In genomic region chr14:67513631-67514108, GRCh38 we compare ENCODE assay signal across 7 cellular contexts. TPM values are rescaled to one million over a fixed set of nuclear protein-coding genes. Genes with fewer than 3 reads are reported as not detected.
DNase-seq lines count a peak whose midpoint lies in the region; ATAC-seq, FAIRE-seq and TF ChIP-seq lines count a peak whose summit lies in the region.

No MANE protein-coding gene starts in this region.

- peaks cover 29% of the 10 kb centered on the region for H3K27me3 Mint-ChIP-seq in GM23338 (ENCODE audit: insufficient read depth, low read depth, poor library complexity)

- WGBS in gastroesophageal sphincter (ENCODE audit: low coverage in 1 of 2), 2 donors, result no CpG with 5 or more reads among the region's 1 CpG
- 65 to 79% (median 73%) methylated on average over 1 of the region's 1 CpG for WGBS in small intestine, 3 donors

- no peak for TF ChIP-seq POLR2A in gastroesophageal sphincter (IDR thresholded peaks at IDR 0.05)

- H3K36me3 Mint-ChIP-seq in GM23338 (ENCODE audit: low read depth), result no peaks in the 10 kb centered on the region

- no peak for FAIRE-seq in small intestine (lab: Jason Lieb, UNC)

- peak overlapping the region; percentile 79 for H3K4me3 Mint-ChIP-seq in GM23338

- H3K9me3 Mint-ChIP-seq in GM23338, result no peaks in the 10 kb centered on the region

- H3K27me3 ChIP-seq in GM23338 (ENCODE audit: insufficient read depth) (peaks cover 53% of the 10 kb centered on the region), PC-3 (ENCODE audit: low read length) (peaks cover 7% of the 10 kb centered on the region; the same call in 1 of the 2 replicates), gastroesophageal sphincter (no peaks in the 10 kb centered on the region), small intestine (ENCODE audit: control insufficient read depth in 2 of 2, insufficient read depth in 2 of 2, low read length in 2 of 2) (no peaks in the 10 kb centered on the region)

- intact Hi-C loops in PC-3 (cut with micrococcal nuclease), result loop anchor here (5.0 kb wide), 1 partner anchor 86 kb away; no protein-coding TSS in a partner anchor

- no TSS peak for BruUV-seq in PC-3 (replicated peaks; lab: Mats Ljungman, UMichigan)

- no peak overlapping the region for H3K9ac ChIP-seq in PC-3 (ENCODE audit: low read length)

- H3K27ac ChIP-seq in GM23338 (ENCODE audit: low read depth) (no peak overlapping the region), PC-3 (ENCODE audit: low read length) (no peak overlapping the region), gastroesophageal sphincter (peak overlapping the region in 3 of 4 donors; percentile 70 to 83 (median 76)), small intestine (ENCODE audit: low read depth in 1 of 2, low read length in 1 of 2) (peak overlapping the region; percentile 45 to 71)

- H3K4me3 ChIP-seq in GM23338, result peak overlapping the region; percentile 83; the same call in 1 of the 2 replicates
- no peak overlapping the region for H3K4me3 ChIP-seq in PC-3 (ENCODE audit: low read length)
- peak overlapping the region in 1 of 2 donors; percentile 97 for H3K4me3 ChIP-seq in gastroesophageal sphincter
- H3K4me3 ChIP-seq in small intestine (ENCODE audit: low read depth in 1 of 2, low read length in 2 of 2), result no peak overlapping the region

- ATAC-seq in GM23338, result no peak
- ATAC-seq in PC-3, result 0 out of 2 replicates have a peak, but pooled peaks have one; percentile 1
- ATAC-seq in gastroesophageal sphincter, result no peak
- ATAC-seq in GM19035 (IDR thresholded peaks at IDR 0.05; ENCODE audit: unreplicated experiment), result no peak

- 0 out of 2 replicates have a peak, but pooled peaks cover 3% of the 10 kb centered on the region for H3F3A ChIP-seq in GM23338 (replicated peaks; ENCODE audit: low read depth)
- H3F3A ChIP-seq in PC-3 (ENCODE audit: low read length, unreplicated experiment), result no peaks in the 10 kb centered on the region

- no peaks in the 10 kb centered on the region; the same call in 1 of the 2 replicates for H3K4me1 ChIP-seq in GM23338 (ENCODE audit: insufficient read depth)
- peaks cover 8% of the 10 kb centered on the region; the same call in 1 of the 2 replicates for H3K4me1 ChIP-seq in PC-3 (ENCODE audit: insufficient read depth, low read length)
- H3K4me1 ChIP-seq in gastroesophageal sphincter, result peaks cover 0 to 35% (median 5%) of the 10 kb centered on the region in 3 donors
- H3K4me1 ChIP-seq in small intestine (ENCODE audit: control insufficient read depth in 2 of 2, insufficient read depth in 1 of 2, low read depth in 1 of 2, low read length in 1 of 2), result peaks cover 0 to 2% of the 10 kb centered on the region in 2 donors

- no peaks in the 10 kb centered on the region; the same call in 1 of the 2 replicates for H4K20me1 ChIP-seq in GM23338 (replicated peaks; ENCODE audit: insufficient read depth)
- no peaks in the 10 kb centered on the region for H4K20me1 ChIP-seq in PC-3 (ENCODE audit: low read length)

- H2AFZ ChIP-seq in GM23338 (peak overlapping the region; percentile 90), PC-3 (ENCODE audit: low read length) (no peak overlapping the region)

- TF ChIP-seq EP300 in gastroesophageal sphincter (IDR thresholded peaks at IDR 0.05), result no peak

- H3K9me3 ChIP-seq in PC-3 (ENCODE audit: low read length) (no peaks in the 10 kb centered on the region), gastroesophageal sphincter (no peaks in the 10 kb centered on the region), small intestine (ENCODE audit: control insufficient read depth, low read depth) (no peaks in the 10 kb centered on the region)

- H3K9me2 ChIP-seq in GM23338 (ENCODE audit: insufficient read depth), result no peaks in the 10 kb centered on the region
- H3K9me2 ChIP-seq in PC-3 (replicated peaks; ENCODE audit: low read length), result no peaks in the 10 kb centered on the region

- DNase-seq in GM23338 (ENCODE audit: low spot score) (no peak), PC-3 (no peak), small intestine (peak; percentile 61), NCI-H510A (lab: John Stamatoyannopoulos, UW) (no peak), activated gamma-delta T cell treated with Interleukin-2 at 50 U/mL for 16 hours (no peak)

- TF ChIP-seq CTCF in GM23338 (conservative IDR thresholded peaks at IDR 0.05; ENCODE audit: low read depth in 2 of 2), result no peak
- no peak for TF ChIP-seq CTCF in PC-3 (conservative IDR thresholded peaks at IDR 0.05; ENCODE audit: low read depth, low read length)
- no peak for TF ChIP-seq CTCF in gastroesophageal sphincter (IDR thresholded peaks at IDR 0.05)

- POLR2A ChIA-PET in PC-3 (lab: Charles Lee; ENCODE audit: unreplicated experiment), result no interaction called here

- H3K4me2 ChIP-seq in GM23338 (peak overlapping the region; percentile 90), PC-3 (ENCODE audit: low read length) (no peak overlapping the region)

- H3K79me2 ChIP-seq in GM23338 (replicated peaks; ENCODE audit: insufficient read depth) (no peaks in the 10 kb centered on the region), PC-3 (ENCODE audit: low read length) (no peaks in the 10 kb centered on the region)

- peaks cover 18% of the 10 kb centered on the region for H3K4me1 Mint-ChIP-seq in GM23338

- H3K36me3 ChIP-seq in GM23338 (ENCODE audit: insufficient read depth), result no peaks in the 10 kb centered on the region
- no peaks in the 10 kb centered on the region for H3K36me3 ChIP-seq in PC-3 (ENCODE audit: low read depth, low read length)
- H3K36me3 ChIP-seq in gastroesophageal sphincter, result no peaks in the 10 kb centered on the region
- no peaks in the 10 kb centered on the region for H3K36me3 ChIP-seq in small intestine (ENCODE audit: control insufficient read depth in 2 of 2, insufficient read depth in 2 of 2, low read length in 2 of 2)

- no peak overlapping the region for H3K27ac Mint-ChIP-seq in GM23338

- CTCF ChIA-PET in PC-3 (lab: Charles Lee), result interaction anchor here (0.6 to 2.9 kb wide), 2 partner anchors 13 to 229 kb away, joined by 3 to 16 read pairs; no protein-coding TSS in a partner anchor

TF ChIP-seq in GM23338, 12 proteins besides CTCF, POLR2A, EP300 and RAD21 (continues in another document):
- TF ChIP-seq EZH2phosphoT487 (IDR thresholded peaks at IDR 0.05; ENCODE audit: unreplicated experiment), result no peak
- no peak for TF ChIP-seq ZNF331 (CRISPR knock-in tag; IDR thresholded peaks at IDR 0.05; ENCODE audit: low read depth)
- TF ChIP-seq, protein P1, sequence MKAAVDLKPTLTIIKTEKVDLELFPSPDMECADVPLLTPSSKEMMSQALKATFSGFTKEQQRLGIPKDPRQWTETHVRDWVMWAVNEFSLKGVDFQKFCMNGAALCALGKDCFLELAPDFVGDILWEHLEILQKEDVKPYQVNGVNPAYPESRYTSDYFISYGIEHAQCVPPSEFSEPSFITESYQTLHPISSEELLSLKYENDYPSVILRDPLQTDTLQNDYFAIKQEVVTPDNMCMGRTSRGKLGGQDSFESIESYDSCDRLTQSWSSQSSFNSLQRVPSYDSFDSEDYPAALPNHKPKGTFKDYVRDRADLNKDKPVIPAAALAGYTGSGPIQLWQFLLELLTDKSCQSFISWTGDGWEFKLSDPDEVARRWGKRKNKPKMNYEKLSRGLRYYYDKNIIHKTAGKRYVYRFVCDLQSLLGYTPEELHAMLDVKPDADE (IDR thresholded peaks at IDR 0.05), result no peak
- no peak for TF ChIP-seq ZNF114 (CRISPR knock-in tag; IDR thresholded peaks at IDR 0.05)
- no peak for TF ChIP-seq JUNB (IDR thresholded peaks at IDR 0.05; ENCODE audit: unreplicated experiment)
- no peak for TF ChIP-seq POLR2AphosphoS5 (IDR thresholded peaks at IDR 0.05; ENCODE audit: low read depth)
- TF ChIP-seq, protein P2, sequence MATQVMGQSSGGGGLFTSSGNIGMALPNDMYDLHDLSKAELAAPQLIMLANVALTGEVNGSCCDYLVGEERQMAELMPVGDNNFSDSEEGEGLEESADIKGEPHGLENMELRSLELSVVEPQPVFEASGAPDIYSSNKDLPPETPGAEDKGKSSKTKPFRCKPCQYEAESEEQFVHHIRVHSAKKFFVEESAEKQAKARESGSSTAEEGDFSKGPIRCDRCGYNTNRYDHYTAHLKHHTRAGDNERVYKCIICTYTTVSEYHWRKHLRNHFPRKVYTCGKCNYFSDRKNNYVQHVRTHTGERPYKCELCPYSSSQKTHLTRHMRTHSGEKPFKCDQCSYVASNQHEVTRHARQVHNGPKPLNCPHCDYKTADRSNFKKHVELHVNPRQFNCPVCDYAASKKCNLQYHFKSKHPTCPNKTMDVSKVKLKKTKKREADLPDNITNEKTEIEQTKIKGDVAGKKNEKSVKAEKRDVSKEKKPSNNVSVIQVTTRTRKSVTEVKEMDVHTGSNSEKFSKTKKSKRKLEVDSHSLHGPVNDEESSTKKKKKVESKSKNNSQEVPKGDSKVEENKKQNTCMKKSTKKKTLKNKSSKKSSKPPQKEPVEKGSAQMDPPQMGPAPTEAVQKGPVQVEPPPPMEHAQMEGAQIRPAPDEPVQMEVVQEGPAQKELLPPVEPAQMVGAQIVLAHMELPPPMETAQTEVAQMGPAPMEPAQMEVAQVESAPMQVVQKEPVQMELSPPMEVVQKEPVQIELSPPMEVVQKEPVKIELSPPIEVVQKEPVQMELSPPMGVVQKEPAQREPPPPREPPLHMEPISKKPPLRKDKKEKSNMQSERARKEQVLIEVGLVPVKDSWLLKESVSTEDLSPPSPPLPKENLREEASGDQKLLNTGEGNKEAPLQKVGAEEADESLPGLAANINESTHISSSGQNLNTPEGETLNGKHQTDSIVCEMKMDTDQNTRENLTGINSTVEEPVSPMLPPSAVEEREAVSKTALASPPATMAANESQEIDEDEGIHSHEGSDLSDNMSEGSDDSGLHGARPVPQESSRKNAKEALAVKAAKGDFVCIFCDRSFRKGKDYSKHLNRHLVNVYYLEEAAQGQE (IDR thresholded peaks at IDR 0.05; ENCODE audit: unreplicated experiment), result no peak
- TF ChIP-seq STAT1 (IDR thresholded peaks at IDR 0.05; ENCODE audit: unreplicated experiment), result no peak
- TF ChIP-seq NANOG (IDR thresholded peaks at IDR 0.05; ENCODE audit: borderline replicate concordance), result no peak
- TF ChIP-seq CREB1 (CRISPR knock-in tag; IDR thresholded peaks at IDR 0.05; ENCODE audit: low read depth), result no peak

RNA-seq across cellular contexts. Expression of gene PLEKHH1, which starts 19.4 kb away (rescaled TPM):
- 30.6 and 33.9 TPM in 2 replicates for total RNA-seq in GM23338 (2014; rRNA removed; shearing (Covaris generic))
- polyA plus RNA-seq in GM23338 (2016; fragmentation: Nextera tagmentation; extraction: Ambion mirVana) (14.7 and 15.4 TPM in 2 replicates), small intestine (10 to 100 TPM; 21.5 to 65.5 (median 29.5) TPM)
- total RNA-seq in PC-3 (2014; rRNA removed) (6.2 and 11.1 TPM in 2 replicates), gastroesophageal sphincter (1 to 10 TPM; 1.8 to 6.1 (median 4.0) TPM)

RNA-seq across cellular contexts. Expression of gene TMEM229B, which starts 25.1 kb away (rescaled TPM):
- 1.6 and 2.4 TPM in 2 replicates for total RNA-seq in GM23338 (2014; rRNA removed; shearing (Covaris generic))
- polyA plus RNA-seq in GM23338 (2016; fragmentation: Nextera tagmentation; extraction: Ambion mirVana), result 0.42 TPM in 1 of 2 replicates, not detected in the other
- total RNA-seq in PC-3 (2014; rRNA removed), result not detected in 2 replicates
- total RNA-seq in gastroesophageal sphincter, result 1 to 10 TPM in 3 of 4 donors, under 1 TPM in 1; 0.94 to 3.9 (median 2.5) TPM
- 10 to 100 TPM in 2 of 3 donors, 1 to 10 TPM in 1; 6.5 to 27.5 (median 11.4) TPM for polyA plus RNA-seq in small intestine

Comparison
In these comparisons a context has a peak if more than half of its experiments do, and no peak if none do; other contexts are left out.
1. H3K27ac ChIP-seq: peak in gastroesophageal sphincter (3 of 4) and small intestine (2 of 2); none in GM23338 (single experiment) and PC-3 (single experiment).